ENCODE assay signal across 24 cellular contexts in the genomic region with DNA sequence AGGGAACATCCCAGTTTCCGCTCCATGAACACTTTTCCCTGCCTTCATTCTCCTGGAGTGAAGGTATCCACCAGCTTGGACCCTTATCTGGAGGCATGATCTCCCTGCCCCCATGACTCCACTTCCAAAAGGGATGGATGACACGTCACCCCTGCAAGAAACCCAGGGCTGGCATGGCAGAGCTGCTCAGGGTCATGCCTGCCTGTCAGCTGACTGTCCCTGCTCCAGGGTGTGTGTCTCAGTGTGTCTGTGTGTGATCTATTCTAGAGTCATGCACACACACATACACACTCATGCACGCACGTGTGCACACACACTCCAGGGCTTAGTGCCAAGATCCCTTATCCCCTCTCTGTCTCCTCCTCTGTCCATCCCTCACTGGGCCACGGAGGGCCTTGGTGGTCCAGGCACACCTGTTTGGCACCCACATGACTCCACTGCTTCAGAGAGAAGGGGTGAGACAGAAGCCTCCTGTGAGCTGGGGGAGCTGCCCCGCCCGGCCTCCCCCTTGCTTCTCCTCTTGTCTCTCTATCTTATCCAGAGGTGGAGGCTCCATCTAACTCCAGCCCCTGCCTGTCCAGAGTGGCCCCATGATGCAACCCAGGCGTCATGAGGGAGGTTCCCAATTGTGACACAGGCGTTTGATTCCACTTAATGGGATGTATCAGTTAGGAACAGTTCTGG.
"Had no signal": no experiment of that assay in that cellular context is flagged by ENCODE, and none has a peak within 500 bp of the region (broad histone marks: within the 10 kb centered on the region; RNA-seq: fewer than 3 reads in every experiment).

No MANE protein-coding gene starts in this region.

- DNase-seq: activated CD4-positive, alpha-beta T cell treated with anti-CD3 and anti-CD28 coated beads for 48 hours; activated CD4-positive, alpha-beta T cell treated with anti-CD3 and anti-CD28 coated beads, Interleukin-2, amount 50 U/mL, for 48 hours; activated effector memory CD4-positive, alpha-beta T cell treated with Interleukin-2 at 50 U/mL for 16 hours; activated naive CD4-positive, alpha-beta T cell treated with Interleukin-2 at 50 U/mL for 16 hours; activated naive CD8-positive, alpha-beta T cell treated with anti-CD3 and anti-CD28 coated beads, Interleukin-2, amount 10 ng/mL, durations not matched to agents 7 days and 5 days; dorsolateral prefrontal cortex; effector memory CD4-positive, alpha-beta T cell; left lung; lower lobe of right lung; mesendoderm; sigmoid colon; small intestine; stimulated activated CD4-positive, alpha-beta T cell treated with anti-CD3 and anti-CD28 coated beads, Interleukin-1b, Interleukin-23, amount 100 ng/mL, for 48 hours; stimulated activated CD4-positive, alpha-beta T cell treated with anti-CD3 and anti-CD28 coated beads, Interleukin-4, amount 100 ng/mL, for 4 hours; stimulated activated CD8-positive, alpha-beta memory T cell treated with anti-CD3 and anti-CD28 coated beads, Interleukin-4, amount 100 ng/mL, for 48 hours; stimulated activated naive B cell treated with anti-CD40 and anti-IgM and Interleukin-4, amounts not matched to agents 10 μg/mL and 1 μg/mL and 100 μg/mL, for 72 hours; stomach; thyroid gland had no signal

- H3K27me3 ChIP-seq: ascending aorta, left lung, sigmoid colon, thyroid gland had no signal

- H3K4me3 Mint-ChIP-seq: activated naive CD8-positive, alpha-beta T cell treated with anti-CD3 and anti-CD28 coated beads, Interleukin-2, amount 10 ng/mL, durations not matched to agents 7 days and 5 days; brain; natural killer cell treated with Interleukin-12 subunit alpha and Interleukin-12 subunit beta and Interleukin-15 and Interleukin-18, amount 100 ng/mL, for 72 hours; stimulated activated naive B cell treated with anti-CD40 and anti-IgM and Interleukin-4, amounts not matched to agents 10 μg/mL and 1 μg/mL and 100 μg/mL, for 72 hours had no signal

- H3K36me3 Mint-ChIP-seq: activated naive CD8-positive, alpha-beta T cell treated with anti-CD3 and anti-CD28 coated beads, Interleukin-2, amount 10 ng/mL, durations not matched to agents 7 days and 5 days; brain; natural killer cell treated with Interleukin-12 subunit alpha and Interleukin-12 subunit beta and Interleukin-15 and Interleukin-18, amount 100 ng/mL, for 72 hours; stimulated activated naive B cell treated with anti-CD40 and anti-IgM and Interleukin-4, amounts not matched to agents 10 μg/mL and 1 μg/mL and 100 μg/mL, for 72 hours had no signal

- H3K9me3 ChIP-seq: ascending aorta, left lung, lower lobe of right lung, sigmoid colon, stomach, thyroid gland had no signal

- H3K36me3 ChIP-seq: ascending aorta, left lung, lower lobe of right lung, sigmoid colon, stomach, thyroid gland had no signal

- H3K27ac Mint-ChIP-seq: activated naive CD8-positive, alpha-beta T cell treated with anti-CD3 and anti-CD28 coated beads, Interleukin-2, amount 10 ng/mL, durations not matched to agents 7 days and 5 days; brain; natural killer cell treated with Interleukin-12 subunit alpha and Interleukin-12 subunit beta and Interleukin-15 and Interleukin-18, amount 100 ng/mL, for 72 hours; stimulated activated naive B cell treated with anti-CD40 and anti-IgM and Interleukin-4, amounts not matched to agents 10 μg/mL and 1 μg/mL and 100 μg/mL, for 72 hours had no signal

- H3K4me1 ChIP-seq: ascending aorta, left lung, lower lobe of right lung, sigmoid colon, stomach, thyroid gland had no signal

- H3K4me1 Mint-ChIP-seq: stimulated activated naive B cell treated with anti-CD40 and anti-IgM and Interleukin-4, amounts not matched to agents 10 μg/mL and 1 μg/mL and 100 μg/mL, for 72 hours had no signal

- FAIRE-seq: frontal cortex, islet of Langerhans, small intestine had no signal

- H3K4me3 ChIP-seq: ascending aorta, coronary artery, dorsolateral prefrontal cortex, left lung, lower lobe of right lung, sigmoid colon, stomach, thyroid gland had no signal

- H3K9me3 Mint-ChIP-seq: activated naive CD8-positive, alpha-beta T cell treated with anti-CD3 and anti-CD28 coated beads, Interleukin-2, amount 10 ng/mL, durations not matched to agents 7 days and 5 days; brain; natural killer cell treated with Interleukin-12 subunit alpha and Interleukin-12 subunit beta and Interleukin-15 and Interleukin-18, amount 100 ng/mL, for 72 hours; stimulated activated naive B cell treated with anti-CD40 and anti-IgM and Interleukin-4, amounts not matched to agents 10 μg/mL and 1 μg/mL and 100 μg/mL, for 72 hours had no signal

- ATAC-seq: left lung; lower lobe of right lung; stimulated activated naive B cell treated with anti-CD40 and anti-IgM and Interleukin-4, amounts not matched to agents 10 μg/mL and 1 μg/mL and 100 μg/mL, for 72 hours had no signal

- H3K27ac ChIP-seq: ascending aorta, coronary artery, dorsolateral prefrontal cortex, left lung, lower lobe of right lung, sigmoid colon, stomach, thyroid gland had no signal
